Comparison of ENCODE assay signal across 12 cellular contexts in the genomic region with DNA sequence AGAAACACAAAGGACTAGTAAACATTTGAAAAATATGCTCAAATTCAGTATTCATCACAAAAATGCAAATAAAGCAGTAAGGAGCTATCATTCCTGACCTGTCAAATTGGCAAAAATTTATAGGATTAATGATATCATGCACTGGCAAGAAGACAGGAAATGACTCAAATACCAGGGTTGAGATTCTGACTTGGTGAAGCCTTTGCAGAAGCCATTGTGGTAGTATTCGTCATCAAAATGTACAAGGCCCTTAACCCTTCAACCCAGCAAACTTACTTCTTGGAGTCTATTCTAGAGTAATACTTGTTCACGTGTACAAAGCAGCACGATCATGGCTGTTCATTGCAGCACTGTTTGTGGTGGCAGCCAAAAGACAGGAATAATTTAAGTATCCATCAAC.
A peak's percentile ranks its signal among the peaks of the same experiment; 100 is the strongest.
DNase-seq lines count a peak whose midpoint lies in the region; ATAC-seq, FAIRE-seq and TF ChIP-seq lines count a peak whose summit lies in the region.
"Had no signal": no experiment of that assay in that cellular context is flagged by ENCODE, and none has a peak within 500 bp of the region (broad histone marks: within the 10 kb centered on the region; RNA-seq: fewer than 3 reads in every experiment).

No MANE protein-coding gene starts in this region.

- H3K4me1 ChIP-seq in PC-9 (replicated peaks; ENCODE audit: insufficient read depth): peaks cover 40% of the 10 kb centered on the region
- no peaks in the 10 kb centered on the region for H3K4me1 ChIP-seq in pancreas

- H4K20me1 ChIP-seq in PC-9 (ENCODE audit: insufficient read depth): no peaks in the 10 kb centered on the region

- no peaks in the 10 kb centered on the region for H3K36me3 ChIP-seq in PC-9 (ENCODE audit: low read depth)
- H3K36me3 ChIP-seq in pancreas: no peaks in the 10 kb centered on the region

- WGBS in pancreas, 2 donors: 64 to 85% methylated on average over 3 of the region's 3 CpGs

- POLR2A ChIA-PET in PC-9 (lab: Charles Lee; ENCODE audit: unreplicated experiment): no interaction called here

- no peak overlapping the region for H2AFZ ChIP-seq in PC-9

- BruUV-seq in PC-9 (replicated peaks; lab: Mats Ljungman, UMichigan): no TSS peak

- no peaks in the 10 kb centered on the region for H3K79me2 ChIP-seq in PC-9 (ENCODE audit: low read depth)

- no peak for TF ChIP-seq CTCF in PC-9 (conservative IDR thresholded peaks at IDR 0.05)
- TF ChIP-seq CTCF in pancreas (IDR thresholded peaks at IDR 0.05): no peak

- H3K27me3 ChIP-seq in PC-9 (ENCODE audit: insufficient read depth, low read depth) (no peaks in the 10 kb centered on the region), pancreas (no peaks in the 10 kb centered on the region)

- H3K27ac ChIP-seq in PC-9: no peak overlapping the region
- H3K27ac ChIP-seq in pancreas: no peak overlapping the region

- DNase-seq in H4 (ENCODE audit: low spot score) (peak; percentile 43), PC-9 (peak; percentile 4 to 38), dermis blood vessel endothelial cell (peak; percentile 72), pulmonary artery endothelial cell (ENCODE audit: low read depth, low spot score) (peak; percentile 33), GM12892 (ENCODE audit: insufficient read length) (no peak), sciatic nerve (ENCODE audit: low spot score) (no peak), pancreas (no peak)
- DNase-seq: nephron progenitor cell; NK-92 treated with Interleukin-12 subunit alpha and Interleukin-12 subunit beta, amount 100 ng/mL, for 24 hours had no signal

- ATAC-seq in sciatic nerve: no peak
- ATAC-seq in GM19328 (IDR thresholded peaks at IDR 0.05; ENCODE audit: unreplicated experiment): no peak
- ATAC-seq in pancreas: no peak

- CTCF ChIA-PET in PC-9 (lab: Charles Lee): no interaction called here

- no peak overlapping the region for H3K4me3 ChIP-seq in PC-9
- no peak overlapping the region for H3K4me3 ChIP-seq in pancreas

- H3K4me2 ChIP-seq in PC-9: 0 out of 2 replicates have a peak overlapping the region, but pooled peaks have one; percentile 8

- 0 out of 2 replicates have a peak, but pooled peaks cover 4% of the 10 kb centered on the region for H3K9me2 ChIP-seq in PC-9 (ENCODE audit: insufficient read depth)

- H3F3A ChIP-seq in PC-9 (ENCODE audit: insufficient read depth, low read depth): peaks cover 24% of the 10 kb centered on the region; the same call in 1 of the 2 replicates

- TF ChIP-seq POLR2A in GM12892 (IDR thresholded peaks at IDR 0.05; ENCODE audit: low read depth, low read length): no peak

- no peaks in the 10 kb centered on the region for H3K9me3 ChIP-seq in PC-9 (ENCODE audit: insufficient read depth, low read depth)
- H3K9me3 ChIP-seq in pancreas: no peaks in the 10 kb centered on the region

- intact Hi-C loops in PC-9 (cut with micrococcal nuclease; ENCODE audit: unreplicated experiment): no loop called here
- intact Hi-C loops in sciatic nerve (cut with DNase I): no loop called here
- intact Hi-C loops in pancreas (cut with DNase I): no loop called here

- no peak for FAIRE-seq in GM12892 (lab: Jason Lieb, UNC)
- FAIRE-seq in pancreas (lab: Jason Lieb, UNC): no peak
- FAIRE-seq: colon, G401.6 had no signal

Comparison
In these comparisons a context has a peak if more than half of its experiments do, and no peak if none do; other contexts are left out.
1. DNase-seq: peak in H4 (single experiment), PC-9 (2 of 2), dermis blood vessel endothelial cell (single experiment) and pulmonary artery endothelial cell (single experiment); none in GM12892 (single experiment), sciatic nerve (single experiment) and pancreas (0 of 6).